11 cellular contexts compared by ENCODE assay signal in genomic region chr17:62720126-62720850, GRCh38.
A peak's percentile ranks its signal among the peaks of the same experiment; 100 is the strongest.
DNase-seq lines count a peak whose midpoint lies in the region; ATAC-seq and TF ChIP-seq lines count a peak whose summit lies in the region.
"Had no signal": no experiment of that assay in that cellular context is flagged by ENCODE, and none has a peak within 500 bp of the region (broad histone marks: within the 10 kb centered on the region; RNA-seq: fewer than 3 reads in every experiment).

No MANE protein-coding gene starts in this region.

- H3K27ac ChIP-seq in heart left ventricle (no peak overlapping the region), esophagus squamous epithelium (no peak overlapping the region), upper lobe of right lung (no peak overlapping the region)
- H3K27ac ChIP-seq: GM23248 had no signal

- peaks cover 0 to 11% (median 0%) of the 10 kb centered on the region in 12 donors for H3K4me1 ChIP-seq in heart left ventricle
- peaks cover 0 to 13% (median 7%) of the 10 kb centered on the region in 3 donors for H3K4me1 ChIP-seq in esophagus squamous epithelium
- peaks cover 6% of the 10 kb centered on the region for H3K4me1 ChIP-seq in upper lobe of right lung

- peak in 7 of 12 donors; percentile 14 to 34 (median 21) for TF ChIP-seq CTCF in heart left ventricle (IDR thresholded peaks at IDR 0.05)
- peak in 4 of 6 experiments; percentile 25 to 48 (median 29) for TF ChIP-seq CTCF in esophagus squamous epithelium (IDR thresholded peaks at IDR 0.05)
- peak; percentile 40 for TF ChIP-seq CTCF in upper lobe of right lung (IDR thresholded peaks at IDR 0.05)

- TF ChIP-seq POLR2A in heart left ventricle (IDR thresholded peaks at IDR 0.05) (no peak), esophagus squamous epithelium (IDR thresholded peaks at IDR 0.05) (no peak)

- 81 to 91% (median 87%) methylated on average over 3 of the region's 3 CpGs for WGBS in heart left ventricle, 4 donors
- 88 to 94% methylated on average over 3 of the region's 3 CpGs for WGBS in esophagus squamous epithelium, 2 donors

- ATAC-seq in heart left ventricle (no peak), left cardiac atrium (no peak), upper lobe of right lung (peak; percentile 83), GM18517 (IDR thresholded peaks at IDR 0.05; ENCODE audit: unreplicated experiment) (no peak), GM19328 (IDR thresholded peaks at IDR 0.05; ENCODE audit: unreplicated experiment) (no peak)

- H3K9me3 ChIP-seq in heart left ventricle (no peaks in the 10 kb centered on the region), esophagus squamous epithelium (no peaks in the 10 kb centered on the region), upper lobe of right lung (no peaks in the 10 kb centered on the region)

- H3K4me3 ChIP-seq in heart left ventricle: no peak overlapping the region
- H3K4me3 ChIP-seq in esophagus squamous epithelium: no peak overlapping the region
- H3K4me3 ChIP-seq in upper lobe of right lung: no peak overlapping the region
- H3K4me3 ChIP-seq: GM23248 had no signal

- intact Hi-C loops in heart left ventricle (cut with DNase I): no loop called here
- intact Hi-C loops in left cardiac atrium (cut with DNase I): no loop called here
- intact Hi-C loops in esophagus squamous epithelium (cut with DNase I): no loop called here
- intact Hi-C loops in upper lobe of right lung (cut with DNase I): no loop called here

- peak in 1 of 5 donors; percentile 6 for DNase-seq in heart left ventricle
- no peak for DNase-seq in left cardiac atrium
- DNase-seq in NCI-H460 (ENCODE audit: extremely low read depth, low read depth): peak; percentile 14
- no peak for DNase-seq in esophagus squamous epithelium (lab: John Stamatoyannopoulos, UW)
- no peak for DNase-seq in upper lobe of right lung
- DNase-seq in activated CD4-positive, alpha-beta T cell treated with anti-CD3 and anti-CD28 coated beads, Interleukin-2, amount 50 U/mL, for 4 hours: no peak
- DNase-seq: DMS153, GM23248, IMR-90 had no signal

- H3K36me3 ChIP-seq in heart left ventricle: no peaks in the 10 kb centered on the region
- H3K36me3 ChIP-seq in esophagus squamous epithelium: no peaks in the 10 kb centered on the region
- no peaks in the 10 kb centered on the region for H3K36me3 ChIP-seq in upper lobe of right lung

- H3K27me3 ChIP-seq in heart left ventricle (no peaks in the 10 kb centered on the region), esophagus squamous epithelium (peaks cover 0 to 4% (median 0%) of the 10 kb centered on the region in 4 donors), upper lobe of right lung (no peaks in the 10 kb centered on the region)
